ENCODE assay signal across 9 cellular contexts in genomic region chr7:11193131-11193867, GRCh38.
DNase-seq lines count a peak whose midpoint lies in the region; ATAC-seq and TF ChIP-seq lines count a peak whose summit lies in the region.
"Had no signal": no experiment of that assay in that cellular context is flagged by ENCODE, and none has a peak within 500 bp of the region (broad histone marks: within the 10 kb centered on the region; RNA-seq: fewer than 3 reads in every experiment).

No MANE protein-coding gene starts in this region.

- WGBS in thyroid gland, 2 donors = 12 to 15% methylated on average over 17 of the region's 17 CpGs

- peaks cover 14 to 21% of the 10 kb centered on the region in 2 donors for H3K4me1 ChIP-seq in thyroid gland
- no peaks in the 10 kb centered on the region for H3K4me1 ChIP-seq in PC-9 (replicated peaks; ENCODE audit: insufficient read depth)

- TF ChIP-seq POLR2A in thyroid gland (IDR thresholded peaks at IDR 0.05) = no peak

- ATAC-seq in activated naive CD8-positive, alpha-beta T cell treated with anti-CD3 and anti-CD28 coated beads, Interleukin-2, amount 50 U/mL, for 24 hours = no peak

- H3K27ac ChIP-seq in thyroid gland (peak overlapping the region in 2 of 3 donors; percentile 26 to 40), PC-9 (no peak overlapping the region)
- H3K27ac ChIP-seq: HL-60 had no signal

- intact Hi-C loops in thyroid gland (cut with DNase I) = no loop called here
- intact Hi-C loops in activated naive CD4-positive, alpha-beta T cell treated with anti-CD3 and anti-CD28 coated beads for 36 hours (cut with micrococcal nuclease) = loop anchor here (2.0 kb wide), 1 partner anchor 22 kb away; no protein-coding TSS in a partner anchor
- intact Hi-C loops in PC-9 (cut with micrococcal nuclease; ENCODE audit: unreplicated experiment) = no loop called here

- H3K4me3 ChIP-seq in thyroid gland (replicated peaks in 1 of 3) = peak overlapping the region in 1 of 3 donors; percentile 6
- no peak overlapping the region for H3K4me3 ChIP-seq in PC-9

- H3K27me3 ChIP-seq in thyroid gland (no peaks in the 10 kb centered on the region), PC-9 (ENCODE audit: insufficient read depth, low read depth) (no peaks in the 10 kb centered on the region)

- no TSS peak for BruUV-seq in PC-9 (replicated peaks; lab: Mats Ljungman, UMichigan)

- peak overlapping the region; percentile 79 for H3K27ac Mint-ChIP-seq in activated naive CD8-positive, alpha-beta T cell treated with anti-CD3 and anti-CD28 coated beads, Interleukin-2, amount 50 U/mL, for 24 hours
- H3K27ac Mint-ChIP-seq in activated naive CD4-positive, alpha-beta T cell treated with anti-CD3 and anti-CD28 coated beads for 36 hours = no peak overlapping the region

- no peaks in the 10 kb centered on the region for H3K79me2 ChIP-seq in PC-9 (ENCODE audit: low read depth)

- no peaks in the 10 kb centered on the region for H3F3A ChIP-seq in PC-9 (ENCODE audit: insufficient read depth, low read depth)

- H4K20me1 ChIP-seq in PC-9 (ENCODE audit: insufficient read depth) = no peaks in the 10 kb centered on the region

- POLR2A ChIA-PET in PC-9 (lab: Charles Lee; ENCODE audit: unreplicated experiment) = no interaction called here

- CTCF ChIA-PET in activated naive CD4-positive, alpha-beta T cell treated with anti-CD3 and anti-CD28 coated beads for 36 hours (lab: Charles Lee) = interaction anchor here (4.3 kb wide), 1 partner anchor 19 kb away, joined by 16 read pairs; no protein-coding TSS in a partner anchor
- CTCF ChIA-PET in PC-9 (lab: Charles Lee) = no interaction called here

- no peak overlapping the region; the same call in 1 of the 2 replicates for H2AFZ ChIP-seq in PC-9

- DNase-seq in NCI-H187 (lab: John Stamatoyannopoulos, UW) (peak; percentile 23 to 30), NCI-H187 treated with DMSO at 0.1 percent for 48 hours (lab: John Stamatoyannopoulos, UW) (no peak), iPS-NIHi11 (ENCODE audit: low spot score) (peak; percentile 20), thyroid gland (peak; percentile 54 to 67), activated gamma-delta T cell (lab: John Stamatoyannopoulos, UW) (no peak), PC-9 (no peak)
- no peak for DNase-seq in activated naive CD8-positive, alpha-beta T cell treated with anti-CD3 and anti-CD28 coated beads, Interleukin-2, amount 50 U/mL, for 24 hours
- no peak for DNase-seq in activated naive CD4-positive, alpha-beta T cell treated with anti-CD3 and anti-CD28 coated beads for 36 hours

- no peak overlapping the region for H3K4me2 ChIP-seq in PC-9

- TF ChIP-seq CTCF in thyroid gland (IDR thresholded peaks at IDR 0.05) = no peak
- TF ChIP-seq CTCF in PC-9 (conservative IDR thresholded peaks at IDR 0.05) = no peak

- peak overlapping the region; percentile 67 for H3K4me3 Mint-ChIP-seq in activated naive CD8-positive, alpha-beta T cell treated with anti-CD3 and anti-CD28 coated beads, Interleukin-2, amount 50 U/mL, for 24 hours
- H3K4me3 Mint-ChIP-seq in activated naive CD4-positive, alpha-beta T cell treated with anti-CD3 and anti-CD28 coated beads for 36 hours = no peak overlapping the region

- H3K36me3 ChIP-seq in thyroid gland = no peaks in the 10 kb centered on the region
- H3K36me3 ChIP-seq in PC-9 (ENCODE audit: low read depth) = no peaks in the 10 kb centered on the region

- no peaks in the 10 kb centered on the region for H3K9me3 Mint-ChIP-seq in activated naive CD8-positive, alpha-beta T cell treated with anti-CD3 and anti-CD28 coated beads, Interleukin-2, amount 50 U/mL, for 24 hours
- H3K9me3 Mint-ChIP-seq in activated naive CD4-positive, alpha-beta T cell treated with anti-CD3 and anti-CD28 coated beads for 36 hours = no peaks in the 10 kb centered on the region

- no peaks in the 10 kb centered on the region for H3K36me3 Mint-ChIP-seq in activated naive CD8-positive, alpha-beta T cell treated with anti-CD3 and anti-CD28 coated beads, Interleukin-2, amount 50 U/mL, for 24 hours (ENCODE audit: low read depth)
- no peaks in the 10 kb centered on the region for H3K36me3 Mint-ChIP-seq in activated naive CD4-positive, alpha-beta T cell treated with anti-CD3 and anti-CD28 coated beads for 36 hours (ENCODE audit: low read depth)

- no peaks in the 10 kb centered on the region for H3K9me2 ChIP-seq in PC-9 (ENCODE audit: insufficient read depth)

- no peaks in the 10 kb centered on the region for H3K9me3 ChIP-seq in thyroid gland
- no peaks in the 10 kb centered on the region for H3K9me3 ChIP-seq in PC-9 (ENCODE audit: insufficient read depth, low read depth)

- H3K4me1 Mint-ChIP-seq in activated naive CD8-positive, alpha-beta T cell treated with anti-CD3 and anti-CD28 coated beads, Interleukin-2, amount 50 U/mL, for 24 hours = peaks cover 21% of the 10 kb centered on the region
- peaks cover 10% of the 10 kb centered on the region for H3K4me1 Mint-ChIP-seq in activated naive CD4-positive, alpha-beta T cell treated with anti-CD3 and anti-CD28 coated beads for 36 hours (ENCODE audit: low read depth)

- H3K27me3 Mint-ChIP-seq in activated naive CD8-positive, alpha-beta T cell treated with anti-CD3 and anti-CD28 coated beads, Interleukin-2, amount 50 U/mL, for 24 hours = peaks cover 11% of the 10 kb centered on the region
- no peaks in the 10 kb centered on the region for H3K27me3 Mint-ChIP-seq in activated naive CD4-positive, alpha-beta T cell treated with anti-CD3 and anti-CD28 coated beads for 36 hours (ENCODE audit: low read depth)

Comparison
In these comparisons a context has a peak if more than half of its experiments do, and no peak if none do; other contexts are left out.
1. DNase-seq: peak in NCI-H187 (2 of 2), iPS-NIHi11 (single experiment) and thyroid gland (2 of 2); none in NCI-H187 treated with DMSO at 0.1 percent for 48 hours (single experiment), activated naive CD8-positive, alpha-beta T cell treated with anti-CD3 and anti-CD28 coated beads, Interleukin-2, amount 50 U/mL, for 24 hours (single experiment), activated naive CD4-positive, alpha-beta T cell treated with anti-CD3 and anti-CD28 coated beads for 36 hours (single experiment), activated gamma-delta T cell (single experiment) and PC-9 (0 of 2).